In genomic region chr17:80261159-80261894, GRCh38 we compare ENCODE assay signal across 1 cellular context.
TF ChIP-seq lines count a peak whose summit lies in the region.

No MANE protein-coding gene starts in this region.

TF ChIP-seq in A549, 52 proteins besides CTCF, POLR2A, EP300 and RAD21 (continued from another document):
- TF ChIP-seq, protein P1, sequence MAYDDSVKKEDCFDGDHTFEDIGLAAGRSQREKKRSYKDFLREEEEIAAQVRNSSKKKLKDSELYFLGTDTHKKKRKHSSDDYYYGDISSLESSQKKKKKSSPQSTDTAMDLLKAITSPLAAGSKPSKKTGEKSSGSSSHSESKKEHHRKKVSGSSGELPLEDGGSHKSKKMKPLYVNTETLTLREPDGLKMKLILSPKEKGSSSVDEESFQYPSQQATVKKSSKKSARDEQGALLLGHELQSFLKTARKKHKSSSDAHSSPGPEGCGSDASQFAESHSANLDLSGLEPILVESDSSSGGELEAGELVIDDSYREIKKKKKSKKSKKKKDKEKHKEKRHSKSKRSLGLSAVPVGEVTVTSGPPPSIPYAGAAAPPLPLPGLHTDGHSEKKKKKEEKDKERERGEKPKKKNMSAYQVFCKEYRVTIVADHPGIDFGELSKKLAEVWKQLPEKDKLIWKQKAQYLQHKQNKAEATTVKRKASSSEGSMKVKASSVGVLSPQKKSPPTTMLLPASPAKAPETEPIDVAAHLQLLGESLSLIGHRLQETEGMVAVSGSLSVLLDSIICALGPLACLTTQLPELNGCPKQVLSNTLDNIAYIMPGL (CRISPR knock-in tag; IDR thresholded peaks at IDR 0.05; ENCODE audit: borderline replicate concordance), result 0 out of 2 replicates have a peak, but pooled peaks have one; percentile 58
- TF ChIP-seq JUN (IDR thresholded peaks at IDR 0.05) (peak; percentile 70 to 81; a peak in 4 of 5 replicates), TP53 (CRISPR knock-in tag; IDR thresholded peaks at IDR 0.05) (peak; percentile 84; the same call in 1 of the 2 replicates), PHF8 (IDR thresholded peaks at IDR 0.05; ENCODE audit: borderline replicate concordance, low read depth) (no peak)
